ENCODE assay signal across 1 cellular context in the genomic region with DNA sequence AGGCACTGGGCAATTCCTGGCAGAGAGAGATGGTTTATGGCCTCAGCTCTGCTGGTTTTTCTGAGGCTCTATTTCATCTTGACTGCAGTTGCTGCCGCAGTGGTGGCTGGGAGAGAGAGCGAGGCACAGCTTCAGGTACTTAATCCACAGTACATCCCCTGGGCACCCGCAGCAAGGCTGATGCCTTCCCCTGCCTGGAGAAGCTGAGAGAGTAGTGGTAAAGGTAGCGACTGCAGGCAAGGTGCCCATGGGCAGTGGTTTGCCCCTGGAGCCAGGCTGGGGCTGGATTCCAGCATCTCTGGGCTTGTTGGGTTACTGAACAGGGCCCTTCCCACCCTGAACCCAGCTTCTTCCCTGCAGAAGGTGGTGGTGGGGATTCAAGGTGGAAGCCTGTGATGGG.
TF ChIP-seq lines count a peak whose summit lies in the region.

No MANE protein-coding gene starts in this region.

TF ChIP-seq in WTC11, 78 proteins besides CTCF, POLR2A, EP300 and RAD21 (continued from another document):
- TF ChIP-seq, protein P1, sequence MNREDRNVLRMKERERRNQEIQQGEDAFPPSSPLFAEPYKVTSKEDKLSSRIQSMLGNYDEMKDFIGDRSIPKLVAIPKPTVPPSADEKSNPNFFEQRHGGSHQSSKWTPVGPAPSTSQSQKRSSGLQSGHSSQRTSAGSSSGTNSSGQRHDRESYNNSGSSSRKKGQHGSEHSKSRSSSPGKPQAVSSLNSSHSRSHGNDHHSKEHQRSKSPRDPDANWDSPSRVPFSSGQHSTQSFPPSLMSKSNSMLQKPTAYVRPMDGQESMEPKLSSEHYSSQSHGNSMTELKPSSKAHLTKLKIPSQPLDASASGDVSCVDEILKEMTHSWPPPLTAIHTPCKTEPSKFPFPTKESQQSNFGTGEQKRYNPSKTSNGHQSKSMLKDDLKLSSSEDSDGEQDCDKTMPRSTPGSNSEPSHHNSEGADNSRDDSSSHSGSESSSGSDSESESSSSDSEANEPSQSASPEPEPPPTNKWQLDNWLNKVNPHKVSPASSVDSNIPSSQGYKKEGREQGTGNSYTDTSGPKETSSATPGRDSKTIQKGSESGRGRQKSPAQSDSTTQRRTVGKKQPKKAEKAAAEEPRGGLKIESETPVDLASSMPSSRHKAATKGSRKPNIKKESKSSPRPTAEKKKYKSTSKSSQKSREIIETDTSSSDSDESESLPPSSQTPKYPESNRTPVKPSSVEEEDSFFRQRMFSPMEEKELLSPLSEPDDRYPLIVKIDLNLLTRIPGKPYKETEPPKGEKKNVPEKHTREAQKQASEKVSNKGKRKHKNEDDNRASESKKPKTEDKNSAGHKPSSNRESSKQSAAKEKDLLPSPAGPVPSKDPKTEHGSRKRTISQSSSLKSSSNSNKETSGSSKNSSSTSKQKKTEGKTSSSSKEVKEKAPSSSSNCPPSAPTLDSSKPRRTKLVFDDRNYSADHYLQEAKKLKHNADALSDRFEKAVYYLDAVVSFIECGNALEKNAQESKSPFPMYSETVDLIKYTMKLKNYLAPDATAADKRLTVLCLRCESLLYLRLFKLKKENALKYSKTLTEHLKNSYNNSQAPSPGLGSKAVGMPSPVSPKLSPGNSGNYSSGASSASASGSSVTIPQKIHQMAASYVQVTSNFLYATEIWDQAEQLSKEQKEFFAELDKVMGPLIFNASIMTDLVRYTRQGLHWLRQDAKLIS (CRISPR knock-in tag; IDR thresholded peaks at IDR 0.05; ENCODE audit: borderline replicate concordance), result no peak
- no peak for TF ChIP-seq CBFB (CRISPR knock-in tag; IDR thresholded peaks at IDR 0.05; ENCODE audit: low read depth)
- no peak for TF ChIP-seq NR3C1 (CRISPR knock-in tag; conservative IDR thresholded peaks at IDR 0.05; ENCODE audit: low read depth)
- TF ChIP-seq, protein P2, sequence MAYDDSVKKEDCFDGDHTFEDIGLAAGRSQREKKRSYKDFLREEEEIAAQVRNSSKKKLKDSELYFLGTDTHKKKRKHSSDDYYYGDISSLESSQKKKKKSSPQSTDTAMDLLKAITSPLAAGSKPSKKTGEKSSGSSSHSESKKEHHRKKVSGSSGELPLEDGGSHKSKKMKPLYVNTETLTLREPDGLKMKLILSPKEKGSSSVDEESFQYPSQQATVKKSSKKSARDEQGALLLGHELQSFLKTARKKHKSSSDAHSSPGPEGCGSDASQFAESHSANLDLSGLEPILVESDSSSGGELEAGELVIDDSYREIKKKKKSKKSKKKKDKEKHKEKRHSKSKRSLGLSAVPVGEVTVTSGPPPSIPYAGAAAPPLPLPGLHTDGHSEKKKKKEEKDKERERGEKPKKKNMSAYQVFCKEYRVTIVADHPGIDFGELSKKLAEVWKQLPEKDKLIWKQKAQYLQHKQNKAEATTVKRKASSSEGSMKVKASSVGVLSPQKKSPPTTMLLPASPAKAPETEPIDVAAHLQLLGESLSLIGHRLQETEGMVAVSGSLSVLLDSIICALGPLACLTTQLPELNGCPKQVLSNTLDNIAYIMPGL (CRISPR knock-in tag; IDR thresholded peaks at IDR 0.05), result no peak
- TF ChIP-seq, protein P3, sequence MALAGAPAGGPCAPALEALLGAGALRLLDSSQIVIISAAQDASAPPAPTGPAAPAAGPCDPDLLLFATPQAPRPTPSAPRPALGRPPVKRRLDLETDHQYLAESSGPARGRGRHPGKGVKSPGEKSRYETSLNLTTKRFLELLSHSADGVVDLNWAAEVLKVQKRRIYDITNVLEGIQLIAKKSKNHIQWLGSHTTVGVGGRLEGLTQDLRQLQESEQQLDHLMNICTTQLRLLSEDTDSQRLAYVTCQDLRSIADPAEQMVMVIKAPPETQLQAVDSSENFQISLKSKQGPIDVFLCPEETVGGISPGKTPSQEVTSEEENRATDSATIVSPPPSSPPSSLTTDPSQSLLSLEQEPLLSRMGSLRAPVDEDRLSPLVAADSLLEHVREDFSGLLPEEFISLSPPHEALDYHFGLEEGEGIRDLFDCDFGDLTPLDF (CRISPR knock-in tag; IDR thresholded peaks at IDR 0.05), result no peak
- no peak for TF ChIP-seq JUN (CRISPR knock-in tag; IDR thresholded peaks at IDR 0.05)
- no peak for TF ChIP-seq MXD4 (CRISPR knock-in tag; IDR thresholded peaks at IDR 0.05; ENCODE audit: borderline replicate concordance)
- no peak for TF ChIP-seq GABPB1 (CRISPR knock-in tag; IDR thresholded peaks at IDR 0.05)
- no peak for TF ChIP-seq ZBTB21 (CRISPR knock-in tag; IDR thresholded peaks at IDR 0.05; ENCODE audit: borderline replicate concordance)
TF ChIP-seq in WTC11: peak in this region for 0.
